Comparison of ENCODE assay signal across 17 cellular contexts in genomic region chr4:95018845-95019244, GRCh38.
"Had no signal": no experiment of that assay in that cellular context is flagged by ENCODE, and none has a peak within 500 bp of the region (broad histone marks: within the 10 kb centered on the region; RNA-seq: fewer than 3 reads in every experiment).

No MANE protein-coding gene starts in this region.

- DNase-seq: activated CD4-positive, alpha-beta T cell treated with anti-CD3 and anti-CD28 coated beads, Interleukin-2, amount 50 U/mL, for 4 hours; activated gamma-delta T cell; activated T-cell treated with anti-CD3 and anti-CD28 coated beads, Interleukin-2, amount 50 U/mL, for 72 hours; cerebellar nuclear complex; cortex of kidney; gastrocnemius medialis; head of caudate nucleus; kidney; left lung; mammary epithelial cell; midbrain; spleen; stimulated activated CD4-positive, alpha-beta T cell treated with anti-CD3 and anti-CD28 coated beads, Interleukin-4, amount 100 ng/mL, for 4 hours; testis; upper lobe of left lung had no signal

- H3K9me3 ChIP-seq: ascending aorta, gastrocnemius medialis, left lung, spleen, testis, upper lobe of left lung had no signal

- H3K4me3 ChIP-seq: ascending aorta, gastrocnemius medialis, left lung, spleen, testis, upper lobe of left lung had no signal

- H3K36me3 ChIP-seq: ascending aorta, gastrocnemius medialis, left lung, spleen, upper lobe of left lung had no signal

- H3K27me3 ChIP-seq: ascending aorta, gastrocnemius medialis, left lung, spleen, testis, upper lobe of left lung had no signal

- H3K4me1 ChIP-seq: ascending aorta, gastrocnemius medialis, left lung, testis, upper lobe of left lung had no signal

- FAIRE-seq: bronchial epithelial cell had no signal

- H3K27ac ChIP-seq: ascending aorta, gastrocnemius medialis, left lung, spleen, testis, upper lobe of left lung had no signal
